2 cellular contexts compared by ENCODE assay signal in genomic region chr4:181832305-181832704, GRCh38.
TF ChIP-seq lines count a peak whose summit lies in the region.

No MANE protein-coding gene starts in this region.

TF ChIP-seq in GM23338, 12 proteins besides CTCF, POLR2A, EP300 and RAD21 (continued from another document):
- no peak for TF ChIP-seq ZNF462 (CRISPR knock-in tag; IDR thresholded peaks at IDR 0.05)
- TF ChIP-seq ZNF114 (CRISPR knock-in tag; IDR thresholded peaks at IDR 0.05): no peak
- TF ChIP-seq NANOG (IDR thresholded peaks at IDR 0.05; ENCODE audit: borderline replicate concordance): no peak
- no peak for TF ChIP-seq POLR2AphosphoS5 (IDR thresholded peaks at IDR 0.05; ENCODE audit: low read depth)
- TF ChIP-seq JUNB (IDR thresholded peaks at IDR 0.05; ENCODE audit: unreplicated experiment): no peak
- TF ChIP-seq STAT1 (IDR thresholded peaks at IDR 0.05; ENCODE audit: unreplicated experiment): no peak
- TF ChIP-seq REST (IDR thresholded peaks at IDR 0.05; ENCODE audit: unreplicated experiment): no peak
- TF ChIP-seq ETS1 (IDR thresholded peaks at IDR 0.05): no peak
- no peak for TF ChIP-seq EZH2 (IDR thresholded peaks at IDR 0.05; ENCODE audit: low read depth, unreplicated experiment)
TF ChIP-seq in GM23338: peak in this region for 0.

TF ChIP-seq in H1, 55 proteins besides CTCF, POLR2A, EP300 and RAD21 (continued from another document):
- TF ChIP-seq CHD7 (IDR thresholded peaks at IDR 0.05; ENCODE audit: insufficient replicate concordance, low read length): no peak
- TF ChIP-seq CHD2 (IDR thresholded peaks at IDR 0.05; ENCODE audit: low read length): no peak
- TF ChIP-seq RXRA (IDR thresholded peaks at IDR 0.05; ENCODE audit: insufficient read depth, low read depth, low read length): no peak
- TF ChIP-seq JUN (IDR thresholded peaks at IDR 0.05; ENCODE audit: low read depth, low read length): no peak
